Comparison of ENCODE assay signal across 8 cellular contexts in the genomic region with DNA sequence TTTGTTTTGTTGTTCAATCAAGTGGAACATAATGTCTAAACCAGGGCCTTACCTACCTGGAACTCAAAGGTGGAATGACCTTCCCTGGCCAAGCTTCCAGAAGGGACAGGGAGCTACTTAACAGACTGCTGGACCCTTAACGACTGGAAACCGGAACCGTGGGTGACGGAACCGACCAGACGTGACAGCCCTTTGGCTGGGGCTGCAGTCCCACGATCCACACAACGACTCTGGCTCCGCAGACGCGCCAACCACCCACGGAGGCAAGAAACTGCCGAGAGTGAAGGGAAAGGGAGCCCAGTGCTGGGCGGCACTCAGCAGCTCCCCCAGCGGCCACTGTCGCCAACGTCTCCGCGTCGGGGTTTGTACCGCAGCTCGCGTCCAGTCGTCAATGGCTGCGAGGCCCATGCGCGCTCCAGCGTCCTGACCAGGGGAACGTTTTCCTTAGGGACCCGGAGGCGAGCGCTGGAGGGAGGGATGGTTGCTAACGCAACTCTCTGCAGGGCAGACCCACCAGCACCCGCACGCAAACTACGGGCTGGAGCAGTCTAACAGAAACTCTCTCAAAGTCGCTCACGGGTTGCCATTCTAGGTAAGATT. TPM values are rescaled to one million over a fixed set of nuclear protein-coding genes. Genes with fewer than 3 reads are reported as not detected.
DNase-seq lines count a peak whose midpoint lies in the region; ATAC-seq and TF ChIP-seq lines count a peak whose summit lies in the region.

No MANE protein-coding gene starts in this region.

- peak overlapping the region in 1 of 3 donors; percentile 5 for H3K27ac ChIP-seq in right lobe of liver

- 13% methylated on average over 14 of the region's 38 CpGs for WGBS in right lobe of liver (ENCODE audit: insufficient coverage, low coverage, low lambda C conversion rate, missing lambda C conversion rate)

- H3K27me3 ChIP-seq in right lobe of liver = no peaks in the 10 kb centered on the region

- DNase-seq in activated CD4-positive, alpha-beta T cell treated with anti-CD3 and anti-CD28 coated beads, Interleukin-2, amount 50 U/mL, for 4 hours = peak; percentile 71 to 74
- DNase-seq in dermis microvascular lymphatic vessel endothelial cell (ENCODE audit: low read depth in 2 of 2) = peak; percentile 21 to 70
- DNase-seq in right lobe of liver = peak; percentile 76 to 83 (median 78)
- peak; percentile 50 to 73 (median 51) for DNase-seq in stimulated activated CD4-positive, alpha-beta T cell treated with anti-CD3 and anti-CD28 coated beads, TNF-alpha, amount 100 ng/mL, for 24 hours (ENCODE audit: low read depth in 3 of 3)
- no peak for DNase-seq in NCI-H1436 (lab: John Stamatoyannopoulos, UW)
- DNase-seq in NCI-H187 (lab: John Stamatoyannopoulos, UW) = no peak

- TF ChIP-seq CTCF in GM12875 (IDR thresholded peaks at IDR 0.05; ENCODE audit: borderline replicate concordance, insufficient read depth, low read depth, low read length) (peak; percentile 97), right lobe of liver (IDR thresholded peaks at IDR 0.05) (peak; percentile 65 to 87 (median 82))

- no peaks in the 10 kb centered on the region for H3K36me3 ChIP-seq in right lobe of liver

- TF ChIP-seq POLR2A in right lobe of liver (IDR thresholded peaks at IDR 0.05) = no peak

- H3K9me3 ChIP-seq in right lobe of liver = no peaks in the 10 kb centered on the region

- intact Hi-C loops in right lobe of liver (cut with DNase I) = no loop called here

- H3K4me3 ChIP-seq in GM12875 (ENCODE audit: low read depth, low read length) (no peak overlapping the region), right lobe of liver (peak overlapping the region in 1 of 3 donors; percentile 33)

- ATAC-seq in right lobe of liver = peak; percentile 94 to 97 (median 95)
- no peak for ATAC-seq in GM21825 (IDR thresholded peaks at IDR 0.05; ENCODE audit: unreplicated experiment)

- H3K4me1 ChIP-seq in right lobe of liver = peaks cover 0 to 6% (median 0%) of the 10 kb centered on the region in 4 donors

RNA-seq across cellular contexts. Expression of a gene that starts 5.5 kb away (rescaled TPM):
- 24.1 and 47.2 TPM in 2 replicates for total RNA-seq in dermis microvascular lymphatic vessel endothelial cell
- 10 to 100 TPM in 5 of 6 experiments, 1 to 10 TPM in 1; 9.8 to 27.1 (median 24.7) TPM for total RNA-seq in right lobe of liver

RNA-seq across cellular contexts. Expression of a gene that starts 6.9 kb away (rescaled TPM):
- not detected in 2 replicates for total RNA-seq in dermis microvascular lymphatic vessel endothelial cell
- 1 to 10 TPM in 4 of 6 experiments, under 1 TPM in 2; 0.06 to 3.1 (median 1.1) TPM for total RNA-seq in right lobe of liver

RNA-seq across cellular contexts. Expression of a gene that starts 21.3 kb away (rescaled TPM):
- total RNA-seq in dermis microvascular lymphatic vessel endothelial cell = 139 and 171 TPM in 2 replicates
- total RNA-seq in right lobe of liver = 100 to 1,000 TPM in 1 of 6 experiments, 10 to 100 TPM in 5; 42.9 to 106 (median 60.7) TPM

RNA-seq across cellular contexts. Expression of a gene that starts 27.0 kb away (rescaled TPM):
- total RNA-seq in dermis microvascular lymphatic vessel endothelial cell (0.25 TPM in 1 of 2 replicates, not detected in the other), right lobe of liver (under 1 TPM in 4 of 6 experiments, not detected in 2; 0.15 to 0.98 (median 0.51) TPM)

RNA-seq across cellular contexts. Expression of a gene that starts 31.0 kb away (rescaled TPM):
- total RNA-seq in dermis microvascular lymphatic vessel endothelial cell = 13.2 and 15.2 TPM in 2 replicates
- total RNA-seq in right lobe of liver = 10 to 100 TPM in 5 of 6 experiments, 1 to 10 TPM in 1; 8.5 to 26.1 (median 11.5) TPM

Comparison
In these comparisons a context has a peak if more than half of its experiments do, and no peak if none do; other contexts are left out.
1. DNase-seq: peak in activated CD4-positive, alpha-beta T cell treated with anti-CD3 and anti-CD28 coated beads, Interleukin-2, amount 50 U/mL, for 4 hours (2 of 2), dermis microvascular lymphatic vessel endothelial cell (2 of 2), right lobe of liver (3 of 3) and stimulated activated CD4-positive, alpha-beta T cell treated with anti-CD3 and anti-CD28 coated beads, TNF-alpha, amount 100 ng/mL, for 24 hours (3 of 3); none in NCI-H1436 (single experiment) and NCI-H187 (0 of 2).